Comparison of ENCODE assay signal across 18 cellular contexts in genomic region chr5:168842571-168843205, GRCh38.
DNase-seq lines count a peak whose midpoint lies in the region; ATAC-seq and TF ChIP-seq lines count a peak whose summit lies in the region.
"Had no signal": no experiment of that assay in that cellular context is flagged by ENCODE, and none has a peak within 500 bp of the region (broad histone marks: within the 10 kb centered on the region; RNA-seq: fewer than 3 reads in every experiment).

No MANE protein-coding gene starts in this region.

- H3K4me1 Mint-ChIP-seq in nephron progenitor cell: peaks cover 71% of the 10 kb centered on the region
- H3K4me1 Mint-ChIP-seq: CD14-positive monocyte had no signal

- no peaks in the 10 kb centered on the region for H4K20me1 ChIP-seq in SK-N-SH (ENCODE audit: insufficient read depth)

- H2AFZ ChIP-seq in SK-N-SH (ENCODE audit: low read depth): no peak overlapping the region
- H2AFZ ChIP-seq: GM23248 had no signal

- peaks cover 13% of the 10 kb centered on the region for H3K27me3 Mint-ChIP-seq in nephron progenitor cell (ENCODE audit: low read depth, poor library complexity)

- no peaks in the 10 kb centered on the region for H3K36me3 Mint-ChIP-seq in nephron progenitor cell (ENCODE audit: low read depth)
- H3K36me3 Mint-ChIP-seq: CD14-positive monocyte had no signal

- CTCF ChIA-PET in SK-N-SH (lab: Yijun Ruan, JAX): interaction anchor here (0.9 to 5.7 kb wide), 11 partner anchors 13 to 573 kb away, joined by 3 to 45 read pairs (median 4); no protein-coding TSS in a partner anchor

- no peaks in the 10 kb centered on the region for H3K27me3 ChIP-seq in SK-N-SH (ENCODE audit: insufficient read depth)
- peaks cover 95% of the 10 kb centered on the region for H3K27me3 ChIP-seq in WERI-Rb-1 (ENCODE audit: insufficient read depth, low read depth, severe bottlenecking)
- no peaks in the 10 kb centered on the region for H3K27me3 ChIP-seq in heart right ventricle

- no peaks in the 10 kb centered on the region for H3K9me3 ChIP-seq in SK-N-SH
- H3K9me3 ChIP-seq in WERI-Rb-1 (ENCODE audit: severe bottlenecking): no peaks in the 10 kb centered on the region
- no peaks in the 10 kb centered on the region for H3K9me3 ChIP-seq in heart right ventricle

- no peak for ATAC-seq in SK-N-SH treated with all-trans-retinoic acid at 6 μM for 48 hours
- ATAC-seq in heart right ventricle: peak in 7 of 8 donors; percentile 65 to 95 (median 83)
- ATAC-seq in HG03378 (IDR thresholded peaks at IDR 0.05; ENCODE audit: unreplicated experiment): no peak

- H3K4me1 ChIP-seq in SK-N-SH (ENCODE audit: control insufficient read depth in 1 of 2, insufficient read depth in 2 of 2, low read depth in 1 of 2, low read length in 1 of 2): peaks cover 0 to 31% of the 10 kb centered on the region in 2 experiments; a peak in 2 of 4 replicates
- peaks cover 0 to 24% (median 3%) of the 10 kb centered on the region in 9 donors for H3K4me1 ChIP-seq in heart right ventricle

- POLR2A ChIA-PET in SK-N-SH (lab: Yijun Ruan, JAX): interaction anchor here (0.6 to 9.5 kb wide), 9 partner anchors 9 to 202 kb away, joined by 3 to 190 read pairs (median 5); no protein-coding TSS in a partner anchor

- H3K9me2 ChIP-seq in SK-N-SH: no peaks in the 10 kb centered on the region

- H3K9me3 Mint-ChIP-seq in nephron progenitor cell: no peaks in the 10 kb centered on the region
- H3K9me3 Mint-ChIP-seq: H9 had no signal

- WGBS in SK-N-SH (ENCODE audit: low lambda C conversion rate): 73% methylated on average over 9 of the region's 9 CpGs
- 41 to 54% methylated on average over 9 of the region's 9 CpGs for WGBS in heart right ventricle, 2 donors

- H3K36me3 ChIP-seq in SK-N-SH (replicated peaks in 1 of 2; ENCODE audit: control insufficient read depth in 1 of 2, insufficient read depth in 2 of 2, low read length in 1 of 2) (peaks cover 0 to 68% of the 10 kb centered on the region in 2 experiments), WERI-Rb-1 (no peaks in the 10 kb centered on the region), heart right ventricle (no peaks in the 10 kb centered on the region)

- no peak overlapping the region for H3K27ac Mint-ChIP-seq in nephron progenitor cell
- H3K27ac Mint-ChIP-seq: H9 had no signal

- TF ChIP-seq EP300 in SK-N-SH (IDR thresholded peaks at IDR 0.05; ENCODE audit: borderline replicate concordance in 1 of 2, low read depth in 1 of 2, low read length in 1 of 2): no peak

- no peak overlapping the region for H3K9ac ChIP-seq in SK-N-SH
- H3K9ac ChIP-seq: GM23248 had no signal

- H3K4me2 ChIP-seq in SK-N-SH: no peak overlapping the region

- H3F3A ChIP-seq in SK-N-SH (replicated peaks; ENCODE audit: insufficient read depth): no peaks in the 10 kb centered on the region

- TF ChIP-seq RAD21 in SK-N-SH (IDR thresholded peaks at IDR 0.05; ENCODE audit: low read length): no peak

- intact Hi-C loops in heart right ventricle (cut with DNase I): no loop called here

- peak overlapping the region; percentile 33 for H3K4me3 Mint-ChIP-seq in nephron progenitor cell
- H3K4me3 Mint-ChIP-seq: CD14-positive monocyte, H9 had no signal

- H3K4me3 ChIP-seq in SK-N-SH (ENCODE audit: low read depth in 2 of 2, low read length in 1 of 2) (peak overlapping the region in 1 of 2 experiments; percentile 48; a peak in 2 of 4 replicates), WERI-Rb-1 (ENCODE audit: low read depth, low read length) (peak overlapping the region; percentile 17), heart right ventricle (peak overlapping the region in 5 of 10 donors; percentile 3 to 38 (median 13))
- H3K4me3 ChIP-seq: GM23248 had no signal

- no peaks in the 10 kb centered on the region; the same call in 1 of the 2 replicates for H3K79me2 ChIP-seq in SK-N-SH (ENCODE audit: insufficient read depth)

- H3K27ac ChIP-seq in SK-N-SH (ENCODE audit: low read depth in 2 of 2, low read length in 1 of 2) (peak overlapping the region in 1 of 2 experiments; percentile 96; a peak in 2 of 4 replicates), WERI-Rb-1 (no peak overlapping the region), heart right ventricle (peak overlapping the region; percentile 28 to 85 (median 76))
- H3K27ac ChIP-seq: GM23248, RWPE1 had no signal

- no peak for DNase-seq in SK-N-SH
- DNase-seq in WERI-Rb-1: no peak
- DNase-seq in heart right ventricle: peak in 1 of 2 donors; percentile 46
- no peak for DNase-seq in nephron progenitor cell
- no peak for DNase-seq in NCI-H2107 treated with DMSO at 0.1 percent for 48 hours (lab: John Stamatoyannopoulos, UW; ENCODE audit: unreplicated experiment)
- DNase-seq: GM23248, H9, KG1, NCI-H1092 treated with DMSO at 0.1 percent for 48 hours, NCI-H146, NCI-H2029 treated with DMSO at 0.1 percent for 48 hours, NCI-H2227 treated with DMSO at 0.1 percent for 48 hours, NCI-H510A, NCI-H748 treated with DMSO at 0.1 percent for 48 hours had no signal

- TF ChIP-seq CTCF in SK-N-SH (IDR thresholded peaks at IDR 0.05) (no peak), WERI-Rb-1 (IDR thresholded peaks at IDR 0.05; ENCODE audit: low read depth, low read length) (no peak), heart right ventricle (IDR thresholded peaks at IDR 0.05) (no peak), nephron progenitor cell (IDR thresholded peaks at IDR 0.05) (no peak)

TF ChIP-seq in SK-N-SH, 30 proteins besides CTCF, POLR2A, EP300 and RAD21:
- peak; percentile 14; the same call in 1 of the 2 replicates for TF ChIP-seq MXI1 (IDR thresholded peaks at IDR 0.05; ENCODE audit: low read depth, low read length)
- TF ChIP-seq FOSL2 (IDR thresholded peaks at IDR 0.05; ENCODE audit: borderline replicate concordance, low read depth): no peak

TF ChIP-seq in SK-N-SH treated with all-trans-retinoic acid at 6 μM for 48 hours, 23 proteins besides CTCF, POLR2A, EP300 and RAD21:
- TF ChIP-seq GLIS3 (CRISPR knock-in tag; IDR thresholded peaks at IDR 0.05) (no peak), ARNTL (CRISPR knock-in tag; IDR thresholded peaks at IDR 0.05; ENCODE audit: borderline replicate concordance, low read depth) (no peak), ZNF70 (CRISPR knock-in tag; IDR thresholded peaks at IDR 0.05) (no peak)

Comparison
In these comparisons a context has a peak if more than half of its experiments do, and no peak if none do; other contexts are left out.
1. ATAC-seq: peak in heart right ventricle (7 of 8); none in SK-N-SH treated with all-trans-retinoic acid at 6 μM for 48 hours (single experiment) and HG03378 (single experiment).